In the genomic region with DNA sequence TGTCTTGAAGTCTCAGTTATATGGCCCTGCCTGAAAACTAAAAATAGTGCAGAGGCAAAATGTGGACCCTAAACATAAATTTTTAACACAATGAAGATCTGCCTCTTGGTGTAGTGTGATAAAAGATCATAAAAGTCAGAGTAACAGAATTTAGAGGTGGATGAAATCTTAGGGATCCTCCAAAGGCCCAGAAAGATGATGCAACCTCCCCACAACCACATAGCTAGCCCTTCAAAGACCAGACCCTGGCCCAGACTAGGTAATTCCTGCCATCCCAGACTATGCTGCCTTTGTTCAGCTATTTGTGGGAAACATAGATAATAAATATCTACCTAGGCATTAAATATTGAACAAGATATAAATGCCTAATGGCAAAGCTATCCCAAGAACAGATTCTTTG, we compare ENCODE assay signal across 1 cellular context.
A peak's percentile ranks its signal among the peaks of the same experiment; 100 is the strongest.
TF ChIP-seq lines count a peak whose summit lies in the region.

No MANE protein-coding gene starts in this region.

TF ChIP-seq in HepG2, 621 proteins besides CTCF, POLR2A, EP300 and RAD21:
- TF ChIP-seq ZKSCAN5 (CRISPR knock-in tag; IDR thresholded peaks at IDR 0.05) = no peak
- no peak for TF ChIP-seq GABPA (IDR thresholded peaks at IDR 0.05; ENCODE audit: low read depth, low read length)
- TF ChIP-seq GABPA (CRISPR knock-in tag; IDR thresholded peaks at IDR 0.05; ENCODE audit: low read depth) = no peak
- peak; percentile 40; the same call in 1 of the 2 replicates for TF ChIP-seq CEBPB (IDR thresholded peaks at IDR 0.05; ENCODE audit: borderline replicate concordance, low read depth, low read length)
